In the genomic region with DNA sequence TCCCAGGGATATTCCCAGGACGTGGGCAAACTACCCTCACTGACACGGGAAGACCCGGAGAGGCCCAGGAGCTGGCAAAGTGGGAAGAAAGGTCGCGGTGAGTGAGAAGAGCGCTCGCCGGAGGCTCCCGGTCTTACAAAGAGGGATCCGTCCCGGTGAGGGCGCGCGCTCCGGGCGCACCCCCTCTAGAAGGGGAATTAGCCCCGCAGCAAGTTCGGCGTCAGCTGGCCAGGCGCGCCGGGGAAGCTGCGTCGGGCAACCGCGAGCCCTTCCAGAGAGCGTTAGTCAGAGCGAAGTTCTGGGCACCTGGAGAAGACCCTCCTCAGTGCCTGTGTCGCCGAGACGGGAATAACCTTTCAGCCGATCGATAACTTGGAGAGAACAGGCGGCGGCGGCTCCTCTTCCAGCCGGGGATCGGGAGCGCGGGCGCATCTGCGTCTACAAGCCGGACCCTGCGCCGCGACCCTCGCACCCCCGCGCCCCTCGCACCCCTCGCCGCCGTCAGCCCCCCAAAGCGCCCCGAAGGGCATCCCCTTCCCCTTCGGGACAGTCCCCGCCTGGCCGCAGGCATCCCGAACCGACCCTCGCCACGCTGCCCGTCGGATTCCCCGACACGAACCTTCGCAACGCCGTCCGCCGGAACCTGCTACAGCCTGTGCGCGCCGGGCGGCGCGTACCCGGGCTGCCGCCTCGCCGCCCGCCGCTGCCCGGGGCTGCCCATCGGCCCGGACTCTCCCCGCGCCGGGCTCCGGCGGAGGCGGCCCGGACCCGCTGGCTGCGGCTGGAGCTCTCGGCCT, we compare ENCODE assay signal across 8 cellular contexts. TPM values are rescaled to one million over a fixed set of nuclear protein-coding genes. Genes with fewer than 3 reads are reported as not detected.
DNase-seq lines count a peak whose midpoint lies in the region; ATAC-seq and TF ChIP-seq lines count a peak whose summit lies in the region.

No MANE protein-coding gene starts in this region.

- H3K4me2 ChIP-seq in mesendoderm (ENCODE audit: low read length), result peak overlapping the region; percentile 76

- POLR2A ChIA-PET in CD4-positive, alpha-beta T cell (lab: Charles Lee), result interaction anchor here (0.5 kb wide), 1 partner anchor 708 kb away, joined by 3 read pairs; no protein-coding TSS in a partner anchor

- H3K4me1 Mint-ChIP-seq in CD4-positive, alpha-beta T cell (ENCODE audit: low read depth), result peaks cover 29% of the 10 kb centered on the region

- H3K18ac ChIP-seq in mesendoderm (ENCODE audit: low read length), result peak overlapping the region; percentile 16

- peak overlapping the region; percentile 93 for H3K4ac ChIP-seq in mesendoderm (ENCODE audit: low read depth, low read length)

- H2BK15ac ChIP-seq in mesendoderm (replicated peaks; ENCODE audit: low read depth), result no peak overlapping the region

- no peak overlapping the region for H2AK5ac ChIP-seq in mesendoderm (ENCODE audit: low read length)

- TF ChIP-seq CTCF in CD4-positive, alpha-beta T cell (IDR thresholded peaks at IDR 0.05), result no peak

- no peaks in the 10 kb centered on the region for H3K9me3 ChIP-seq in CD4-positive, alpha-beta T cell (ENCODE audit: control insufficient read depth, low read length)
- H3K9me3 ChIP-seq in subcutaneous abdominal adipose tissue (ENCODE audit: control insufficient read depth in 5 of 5, low read length in 5 of 5), result no peaks in the 10 kb centered on the region

- H3K27me3 Mint-ChIP-seq in CD4-positive, alpha-beta T cell, result peaks cover 39% of the 10 kb centered on the region

- intact Hi-C loops in CD4-positive, alpha-beta T cell (cut with DNase I, micrococcal nuclease), result loop anchor here (1.0 to 10.0 kb wide), 2 partner anchors 396 to 1105 kb away; a partner anchor contains a TSS

- H3K4me3 Mint-ChIP-seq in CD4-positive, alpha-beta T cell, result peak overlapping the region; percentile 93

- peak overlapping the region; percentile 95 for H3K23ac ChIP-seq in mesendoderm (ENCODE audit: low read length)

- H3K9me3 Mint-ChIP-seq in CD4-positive, alpha-beta T cell, result no peaks in the 10 kb centered on the region

- H3K27ac ChIP-seq in CD4-positive, alpha-beta T cell (ENCODE audit: low read depth, low read length), result no peak overlapping the region
- H3K27ac ChIP-seq in mesendoderm (ENCODE audit: low read depth, low read length), result peak overlapping the region; percentile 33
- peak overlapping the region; percentile 62 for H3K27ac ChIP-seq in subcutaneous abdominal adipose tissue (ENCODE audit: low read depth, low read length)

- H3K36me3 ChIP-seq in mesendoderm (ENCODE audit: control insufficient read depth, insufficient read depth, low read length), result no peaks in the 10 kb centered on the region
- H3K36me3 ChIP-seq in subcutaneous abdominal adipose tissue (ENCODE audit: control insufficient read depth in 5 of 5, insufficient read depth in 5 of 5, low read length in 5 of 5), result no peaks in the 10 kb centered on the region

- peak in 4 of 10 experiments; percentile 1 to 34 (median 4) for DNase-seq in CD4-positive, alpha-beta T cell
- peak; percentile 3 for DNase-seq in T-helper 9 cell
- peak; percentile 75 for DNase-seq in ecto neural progenitor cell (ENCODE audit: low spot score)
- DNase-seq in mesendoderm, result peak; percentile 53
- no peak for DNase-seq in OCI-M2 (lab: John Stamatoyannopoulos, UW; ENCODE audit: unreplicated experiment)

- peaks cover 14% of the 10 kb centered on the region for H3K4me1 ChIP-seq in mesendoderm (ENCODE audit: control insufficient read depth, low read depth, low read length)
- peaks cover 0 to 30% (median 27%) of the 10 kb centered on the region in 5 donors for H3K4me1 ChIP-seq in subcutaneous abdominal adipose tissue (ENCODE audit: control insufficient read depth in 5 of 5, insufficient read depth in 5 of 5, low read length in 5 of 5)

- H3K9ac ChIP-seq in mesendoderm (ENCODE audit: low read length), result peak overlapping the region; percentile 82
- H3K9ac ChIP-seq in subcutaneous abdominal adipose tissue (ENCODE audit: low read length in 5 of 5), result peak overlapping the region in 4 of 5 donors; percentile 28 to 71 (median 69)

- WGBS in mesendoderm (ENCODE audit: extremely low coverage, insufficient coverage, low lambda C conversion rate), result no CpG with 5 or more reads among the region's 96 CpGs

- H2BK5ac ChIP-seq in mesendoderm (ENCODE audit: low read length), result no peak overlapping the region

- CTCF ChIA-PET in CD4-positive, alpha-beta T cell (lab: Charles Lee), result no interaction called here

- H3K4me3 ChIP-seq in mesendoderm (ENCODE audit: low read length) (peak overlapping the region; percentile 84), subcutaneous abdominal adipose tissue (ENCODE audit: low read depth in 1 of 5, low read length in 5 of 5) (peak overlapping the region; percentile 59 to 80 (median 75))

- H4K5ac ChIP-seq in mesendoderm (ENCODE audit: low read length), result no peak overlapping the region

- peaks cover 3% of the 10 kb centered on the region for H3K79me1 ChIP-seq in mesendoderm (ENCODE audit: low read length)

- peak; percentile 15 for ATAC-seq in CD4-positive, alpha-beta T cell (ENCODE audit: poor library complexity)
- ATAC-seq in GM19397 (IDR thresholded peaks at IDR 0.05; ENCODE audit: unreplicated experiment) (peak; percentile 55), HG03439 (IDR thresholded peaks at IDR 0.05; ENCODE audit: unreplicated experiment) (peak; percentile 53)

- H3K79me2 ChIP-seq in mesendoderm (ENCODE audit: control insufficient read depth, insufficient read depth, low read length), result peaks cover 49% of the 10 kb centered on the region

- H4K8ac ChIP-seq in mesendoderm (ENCODE audit: low read depth, low read length), result no peak overlapping the region

- peak overlapping the region; percentile 90 for H3K56ac ChIP-seq in mesendoderm (ENCODE audit: low read length)

- peaks cover 19% of the 10 kb centered on the region for H3K27me3 ChIP-seq in CD4-positive, alpha-beta T cell (ENCODE audit: control insufficient read depth, insufficient read depth, low read length)
- H3K27me3 ChIP-seq in mesendoderm (ENCODE audit: insufficient read depth, low read length, poor library complexity) (no peaks in the 10 kb centered on the region), subcutaneous abdominal adipose tissue (ENCODE audit: control insufficient read depth in 5 of 5, insufficient read depth in 4 of 5, low read length in 5 of 5) (peaks cover 0 to 6% (median 0%) of the 10 kb centered on the region in 5 donors)

- peaks cover 6% of the 10 kb centered on the region for H3K36me3 Mint-ChIP-seq in CD4-positive, alpha-beta T cell (ENCODE audit: low read depth)

- peak overlapping the region; percentile 42 for H3K27ac Mint-ChIP-seq in CD4-positive, alpha-beta T cell

- H2BK120ac ChIP-seq in mesendoderm (ENCODE audit: low read depth, low read length), result no peak overlapping the region

RNA-seq across cellular contexts. Expression of a gene that starts 0.5 kb away (rescaled TPM):
- 1 to 10 TPM; 1.8 to 1.9 TPM for total RNA-seq in CD4-positive, alpha-beta T cell
- polyA plus RNA-seq in mesendoderm (2013, experiment 1 of 2), result 31.7 TPM
- polyA plus RNA-seq in mesendoderm (2013, experiment 2 of 2), result 33.6 TPM
